12 cellular contexts compared by ENCODE assay signal in genomic region chr4:55650483-55650882, GRCh38. TPM values are rescaled to one million over a fixed set of nuclear protein-coding genes. Genes with fewer than 3 reads are reported as not detected.
"Had no signal": no experiment of that assay in that cellular context is flagged by ENCODE, and none has a peak within 500 bp of the region (broad histone marks: within the 10 kb centered on the region; RNA-seq: fewer than 3 reads in every experiment).

No MANE protein-coding gene starts in this region.

- H3K4me3 ChIP-seq: GM23248, GM23338, HAP-1 had no signal

- FAIRE-seq: H1, H54 had no signal

- H3K9me3 ChIP-seq: HAP-1 had no signal

- H3K9ac ChIP-seq: GM23248 had no signal

- H2AFZ ChIP-seq: GM23248, GM23338 had no signal

- H3K27ac ChIP-seq: GM23248 had no signal

- H3K4me2 ChIP-seq: GM23338 had no signal

- DNase-seq: GM23248, GOT3, H7, H9, HCEC 1CT, HFFc6 had no signal

- H3K4me1 ChIP-seq: HAP-1 had no signal

- H3K36me3 ChIP-seq: HAP-1 had no signal

- ATAC-seq: GM23338, HCT116 had no signal

RNA-seq across cellular contexts. Expression of gene NMU, which starts 14.4 kb away (rescaled TPM):
- total RNA-seq: GM23248, HFFc6 had no signal
- polyA plus RNA-seq: GM23248 had no signal

RNA-seq across cellular contexts. Expression of gene PDCL2, which starts 58.4 kb away (rescaled TPM):
- total RNA-seq: GM23248, H1, H4, H7, H9, HFFc6 had no signal
- polyA plus RNA-seq: GM23248, H1 had no signal
